In the genomic region with DNA sequence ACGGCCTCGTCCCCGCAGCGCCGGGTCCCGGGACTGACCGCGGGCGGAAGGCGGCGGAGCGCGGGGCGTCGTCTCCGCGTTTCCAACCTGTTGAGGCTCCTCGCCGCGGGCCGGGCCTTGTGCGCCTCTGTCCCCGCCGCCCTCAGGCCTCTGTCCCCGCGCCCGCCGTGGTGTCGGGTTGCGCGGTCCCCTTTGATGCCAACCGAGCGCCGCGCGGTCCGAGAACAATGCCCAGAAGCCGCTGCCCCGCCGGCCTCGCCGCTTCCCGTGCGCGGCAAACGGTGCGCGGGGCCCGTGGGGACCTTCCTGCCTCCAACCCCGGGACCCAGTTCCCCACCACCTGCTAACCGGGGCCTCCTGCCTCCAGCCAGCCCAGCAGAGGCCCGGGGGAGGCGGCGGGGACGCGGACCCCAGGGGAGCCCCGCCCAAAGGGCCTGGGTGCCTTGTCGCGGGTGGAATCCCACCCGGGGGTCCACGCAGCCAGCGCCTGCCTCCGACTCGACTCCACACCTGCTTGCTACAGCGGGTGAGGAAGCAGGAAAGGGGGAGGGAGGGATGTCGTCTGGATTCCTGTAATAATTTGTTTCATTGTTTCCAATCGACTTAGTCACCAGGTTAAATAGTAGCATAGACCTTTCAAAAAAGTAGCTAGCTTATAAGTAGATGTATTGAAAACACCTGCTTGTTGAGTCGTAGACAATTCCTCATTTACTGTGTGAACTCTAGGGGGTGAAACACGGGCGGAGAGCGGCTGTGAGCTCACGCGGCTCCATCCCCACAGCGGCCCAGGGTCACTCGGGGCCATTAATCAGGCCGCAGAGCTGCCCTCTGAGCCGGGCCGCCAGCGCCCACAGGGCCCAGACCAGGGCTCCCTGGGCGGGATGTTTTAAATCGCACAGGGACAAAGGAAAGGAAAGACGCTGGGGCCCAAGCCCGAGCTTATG, we compare ENCODE assay signal across 8 cellular contexts. TPM values are rescaled to one million over a fixed set of nuclear protein-coding genes. Genes with fewer than 3 reads are reported as not detected.
DNase-seq lines count a peak whose midpoint lies in the region; ATAC-seq, FAIRE-seq and TF ChIP-seq lines count a peak whose summit lies in the region.

No MANE protein-coding gene starts in this region.

- H3K9ac ChIP-seq in keratinocyte (ENCODE audit: control insufficient read depth, extremely low read depth, insufficient read depth, low read length), result peak overlapping the region; percentile 50

- no peak overlapping the region for H2AFZ ChIP-seq in keratinocyte (ENCODE audit: control insufficient read depth, low read length)

- DNase-seq in NCI-H1436 (lab: John Stamatoyannopoulos, UW) (peak; percentile 12), NCI-H1436 treated with DMSO at 0.1 percent for 48 hours (lab: John Stamatoyannopoulos, UW) (no peak), keratinocyte (ENCODE audit: low read depth, low spot score) (peak; percentile 26), activated gamma-delta T cell (lab: John Stamatoyannopoulos, UW) (no peak), BE2C (no peak)
- peak; percentile 17 for DNase-seq in stimulated activated CD4-positive, alpha-beta T cell treated with anti-CD3 and anti-CD28 coated beads, Interleukin-4, amount 100 ng/mL, for 24 hours

- H3K9me1 ChIP-seq in keratinocyte (ENCODE audit: control insufficient read depth, extremely low read depth, insufficient read depth, low read length), result peaks cover 6% of the 10 kb centered on the region

- H3K4me3 ChIP-seq in keratinocyte (ENCODE audit: control insufficient read depth in 2 of 3, extremely low read depth in 1 of 3, insufficient read depth in 2 of 3, low read depth in 1 of 3, low read length in 3 of 3) (peak overlapping the region; percentile 41 to 75 (median 56)), BE2C (ENCODE audit: low read depth, low read length) (no peak overlapping the region)

- H3K79me2 ChIP-seq in keratinocyte (ENCODE audit: control insufficient read depth, insufficient read depth, low read length), result peaks cover 11% of the 10 kb centered on the region

- H3K4me1 ChIP-seq in keratinocyte (ENCODE audit: control insufficient read depth, extremely low read depth, insufficient read depth, low read length) (peaks cover 73% of the 10 kb centered on the region), BE2C (peaks cover 1% of the 10 kb centered on the region)

- peak overlapping the region; percentile 77 for H3K4me2 ChIP-seq in keratinocyte (ENCODE audit: control insufficient read depth, extremely low read depth, insufficient read depth, low read depth, low read length)

- 8 to 10% (median 10%) methylated on average over 65 to 83 of the region's 83 CpGs for WGBS in adipose tissue, 3 donors

- ATAC-seq in HG03175 (IDR thresholded peaks at IDR 0.05; ENCODE audit: unreplicated experiment), result no peak

- peak overlapping the region; percentile 51 for H3K27ac ChIP-seq in adipose tissue (ENCODE audit: low read depth, low read length)
- H3K27ac ChIP-seq in keratinocyte (ENCODE audit: control insufficient read depth, insufficient read depth, low read length), result no peak overlapping the region

- H3K36me3 ChIP-seq in keratinocyte (ENCODE audit: control insufficient read depth in 2 of 2, extremely low read depth in 1 of 2, insufficient read depth in 2 of 2, low read length in 2 of 2) (no peaks in the 10 kb centered on the region), BE2C (no peaks in the 10 kb centered on the region)

- TF ChIP-seq CTCF in keratinocyte (optimal IDR thresholded peaks at IDR 0.05 in 1 of 3, IDR thresholded peaks at IDR 0.05 in 1 of 3, conservative IDR thresholded peaks at IDR 0.05 in 1 of 3; ENCODE audit: extremely low read depth in 1 of 3, insufficient read depth in 2 of 3, low read length in 3 of 3), result no peak
- no peak for TF ChIP-seq CTCF in BE2C (IDR thresholded peaks at IDR 0.05; ENCODE audit: low read depth, low read length)

- H4K20me1 ChIP-seq in keratinocyte (ENCODE audit: control insufficient read depth, extremely low read depth, insufficient read depth, low read length), result peaks cover 11% of the 10 kb centered on the region

- H3K9me3 ChIP-seq in keratinocyte (ENCODE audit: control insufficient read depth, low read depth, low read length), result peaks cover 1% of the 10 kb centered on the region
- no peaks in the 10 kb centered on the region for H3K9me3 ChIP-seq in BE2C

- dilution Hi-C loops in keratinocyte (cut with MboI; ENCODE audit: extremely low pct_ligation_motif_present, low sequenced_read_pairs), result no loop called here

- H3K27me3 ChIP-seq in keratinocyte (ENCODE audit: control insufficient read depth, extremely low read depth, insufficient read depth, low read length) (no peaks in the 10 kb centered on the region), BE2C (peaks cover 33% of the 10 kb centered on the region)

- FAIRE-seq in keratinocyte (lab: Jason Lieb, UNC), result peak; percentile 69

RNA-seq across cellular contexts. Expression of gene COL18A1, which starts 1.1 kb away (rescaled TPM):
- 10 to 100 TPM; 42.2 to 93.6 (median 50.6) TPM for polyA plus RNA-seq in adipose tissue
- 13.0 to 24.0 TPM (median 18.9 TPM) in 3 replicates for polyA plus RNA-seq in keratinocyte
- 3.9 TPM for polyA plus RNA-seq in keratinocyte (2011; ENCODE audit: low read depth)
- 3.2 and 8.8 TPM in 2 replicates for polyA plus RNA-seq in keratinocyte (2011; cell fraction: cytosol; rRNA removed)
- polyA plus RNA-seq in keratinocyte (2011; cell fraction: nucleus; rRNA removed), result 44.9 and 77.1 TPM in 2 replicates
- polyA plus RNA-seq in keratinocyte (2012; ENCODE audit: low replicate concordance), result 9.3 and 34.2 TPM in 2 replicates
- polyA minus RNA-seq in keratinocyte, result 11.7 to 21.3 TPM (median 14.4 TPM) in 3 replicates
- 32.4 TPM for polyA minus RNA-seq in keratinocyte (2011; cell fraction: cytosol; rRNA and poly(A)+ RNA removed)
- 84.5 and 98.7 TPM in 2 replicates for polyA minus RNA-seq in keratinocyte (2011; cell fraction: nucleus; rRNA and poly(A)+ RNA removed)
- 11.7 TPM for polyA plus RNA-seq in BE2C (2012; ENCODE audit: insufficient read depth, insufficient read length, low read depth)

Comparison
In these comparisons a context has a peak if more than half of its experiments do, and no peak if none do; other contexts are left out.
1. DNase-seq: peak in NCI-H1436 (single experiment), keratinocyte (single experiment) and stimulated activated CD4-positive, alpha-beta T cell treated with anti-CD3 and anti-CD28 coated beads, Interleukin-4, amount 100 ng/mL, for 24 hours (single experiment); none in NCI-H1436 treated with DMSO at 0.1 percent for 48 hours (single experiment), activated gamma-delta T cell (single experiment) and BE2C (single experiment).